10 cellular contexts compared by ENCODE assay signal in the genomic region with DNA sequence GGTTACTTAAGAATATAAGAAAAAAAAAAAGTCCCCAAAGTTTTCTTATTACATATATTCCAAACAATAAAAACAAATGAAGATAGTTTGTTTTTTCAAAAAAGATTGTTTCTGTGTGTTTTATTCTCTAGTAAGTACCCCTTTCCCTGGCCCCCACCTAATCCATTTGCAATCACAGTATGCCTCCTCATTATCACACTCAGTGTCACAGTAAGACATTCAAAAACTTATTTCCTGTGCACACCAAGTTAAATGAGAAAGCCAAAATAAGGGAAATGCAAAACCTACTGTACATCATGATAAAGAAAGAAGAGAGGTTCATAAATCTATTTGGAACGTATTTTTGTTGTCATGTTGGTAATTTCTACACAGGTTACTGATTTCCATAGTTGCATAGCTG.
DNase-seq lines count a peak whose midpoint lies in the region; ATAC-seq, FAIRE-seq and TF ChIP-seq lines count a peak whose summit lies in the region.
"Had no signal": no experiment of that assay in that cellular context is flagged by ENCODE, and none has a peak within 500 bp of the region (broad histone marks: within the 10 kb centered on the region; RNA-seq: fewer than 3 reads in every experiment).

No MANE protein-coding gene starts in this region.

- H3K4me3 Mint-ChIP-seq in IgD-negative memory B cell = peak overlapping the region; percentile 60 to 92 (median 72)
- H3K4me3 Mint-ChIP-seq: neural crest cell had no signal

- in situ Hi-C loops in HepG2 (cut with HindIII; ENCODE audit: extremely low pct_ligation_motif_present, low pct_unique_long_range_greater_than_20kb) = no loop called here

- no peak for FAIRE-seq in HepG2 (lab: Jason Lieb, UNC)

- intact Hi-C loops in vagina (cut with DNase I) = no loop called here
- intact Hi-C loops in HepG2 (cut with micrococcal nuclease; ENCODE audit: unreplicated experiment) = no loop called here
- intact Hi-C loops in aorta (cut with DNase I) = no loop called here

- H2AFZ ChIP-seq in HepG2 (ENCODE audit: low read length) = no peak overlapping the region

- H3K4me1 ChIP-seq in vagina (peaks cover 15% of the 10 kb centered on the region), HepG2 (ENCODE audit: insufficient read depth, low read length) (no peaks in the 10 kb centered on the region), aorta (ENCODE audit: control insufficient read depth in 1 of 2, insufficient read depth in 2 of 2, low read length in 2 of 2) (no peaks in the 10 kb centered on the region)

- H3K27me3 Mint-ChIP-seq in IgD-negative memory B cell = no peaks in the 10 kb centered on the region

- H3K27ac ChIP-seq in epithelial cell of prostate (peak overlapping the region; percentile 41), vagina (no peak overlapping the region), HepG2 (ENCODE audit: extremely low read length, insufficient read depth, low read length) (no peak overlapping the region), aorta (ENCODE audit: low read depth in 1 of 2, low read length in 2 of 2) (no peak overlapping the region)

- no peaks in the 10 kb centered on the region for H3K79me2 ChIP-seq in HepG2 (ENCODE audit: insufficient read depth, low read length)

- H3K4me1 Mint-ChIP-seq in IgD-negative memory B cell = peaks cover 36 to 61% (median 58%) of the 10 kb centered on the region in 3 donors

- H3K27me3 ChIP-seq in GM06990 (replicated peaks; ENCODE audit: control insufficient read depth, insufficient read depth, low read length) (no peaks in the 10 kb centered on the region), vagina (no peaks in the 10 kb centered on the region), HepG2 (ENCODE audit: control insufficient read depth in 1 of 2, insufficient read depth in 2 of 2, low read length in 2 of 2) (no peaks in the 10 kb centered on the region), aorta (ENCODE audit: control insufficient read depth in 1 of 2, insufficient read depth in 2 of 2, low read length in 1 of 2) (no peaks in the 10 kb centered on the region)

- CTCF ChIA-PET in HepG2 (lab: Yijun Ruan, JAX; ENCODE audit: low intra/inter-chr PET ratio, low total read pairs) = no interaction called here

- TF ChIP-seq EP300 in HepG2 (IDR thresholded peaks at IDR 0.05; ENCODE audit: low read depth in 2 of 2, low read length in 2 of 2) (no peak), HepG2 (CRISPR knock-in tag; IDR thresholded peaks at IDR 0.05; ENCODE audit: borderline replicate concordance) (no peak)

- BruUV-seq in HepG2 (replicated peaks; lab: Mats Ljungman, UMichigan) = no TSS peak

- TF ChIP-seq CTCF in GM06990 (IDR thresholded peaks at IDR 0.05; ENCODE audit: insufficient read depth, low read length, poor library complexity, severe bottlenecking) = no peak
- no peak for TF ChIP-seq CTCF in vagina (IDR thresholded peaks at IDR 0.05)
- TF ChIP-seq CTCF in HepG2 (CRISPR knock-in tag; IDR thresholded peaks at IDR 0.05) = no peak

- 3% methylated on average over 1 of the region's 1 CpG for WGBS in HepG2 (ENCODE audit: low lambda C conversion rate)
- 66 to 73% methylated on average over 1 of the region's 1 CpG for WGBS in aorta, 2 donors

- no peak for TF ChIP-seq RAD21 in HepG2 (CRISPR knock-in tag; IDR thresholded peaks at IDR 0.05)

- H3K9me3 ChIP-seq in vagina = no peaks in the 10 kb centered on the region
- no peaks in the 10 kb centered on the region for H3K9me3 ChIP-seq in HepG2 (ENCODE audit: low read length)
- H3K9me3 ChIP-seq in aorta (ENCODE audit: control insufficient read depth, low read length) = no peaks in the 10 kb centered on the region

- no peak overlapping the region for H3K4me2 ChIP-seq in HepG2 (ENCODE audit: low read depth, low read length)

- no peaks in the 10 kb centered on the region for H4K20me1 ChIP-seq in HepG2 (ENCODE audit: insufficient read depth, low read length)

- no peak overlapping the region for H3K9ac ChIP-seq in HepG2 (ENCODE audit: insufficient read depth, low read depth, low read length)

- no peaks in the 10 kb centered on the region for H3K9me3 Mint-ChIP-seq in IgD-negative memory B cell
- H3K9me3 Mint-ChIP-seq: neural crest cell had no signal

- no peak for DNase-seq in GM06990 (ENCODE audit: extremely low read depth, insufficient read length)
- DNase-seq in epithelial cell of prostate (ENCODE audit: low read depth, low spot score) = no peak
- DNase-seq in vagina (ENCODE audit: extremely low spot score in 2 of 2) = no peak
- DNase-seq in stimulated activated naive CD4-positive, alpha-beta T cell treated with Interleukin-2 at 50 U/mL for 16 hours (lab: John Stamatoyannopoulos, UW) = no peak
- no peak for DNase-seq in HepG2 (ENCODE audit: low spot score)
- no peak for DNase-seq in aorta
- DNase-seq: NCI-H2227 treated with DMSO at 0.1 percent for 48 hours had no signal

- H3K36me3 Mint-ChIP-seq in IgD-negative memory B cell = peaks cover 5% of the 10 kb centered on the region

- H3K27ac Mint-ChIP-seq in IgD-negative memory B cell = peak overlapping the region; percentile 27 to 75 (median 57)

- ATAC-seq in GM21390 (IDR thresholded peaks at IDR 0.05; ENCODE audit: unreplicated experiment) = peak; percentile 39
- no peak for ATAC-seq in HepG2
- ATAC-seq in aorta (ENCODE audit: low FRiP score) = no peak

- TF ChIP-seq POLR2A in vagina (IDR thresholded peaks at IDR 0.05) = no peak
- no peak for TF ChIP-seq POLR2A in HepG2 (IDR thresholded peaks at IDR 0.05; ENCODE audit: insufficient read depth in 1 of 2, low read depth in 2 of 2, low read length in 2 of 2)

- H3K36me3 ChIP-seq in GM06990 (ENCODE audit: control insufficient read depth, insufficient read depth, low read length) = no peaks in the 10 kb centered on the region
- H3K36me3 ChIP-seq in vagina = no peaks in the 10 kb centered on the region
- H3K36me3 ChIP-seq in HepG2 (replicated peaks in 1 of 2; ENCODE audit: control insufficient read depth in 1 of 2, insufficient read depth in 2 of 2, low read length in 2 of 2) = no peaks in the 10 kb centered on the region
- H3K36me3 ChIP-seq in aorta (ENCODE audit: control insufficient read depth in 1 of 2, insufficient read depth in 2 of 2, low read length in 1 of 2) = no peaks in the 10 kb centered on the region

- POLR2A ChIA-PET in HepG2 (lab: Yijun Ruan, JAX) = no interaction called here

- H3K4me3 ChIP-seq in GM06990 (replicated peaks; ENCODE audit: low read depth, low read length) (peak overlapping the region; percentile 10; the same call in 1 of the 2 replicates), vagina (no peak overlapping the region), HepG2 (replicated peaks in 1 of 3; ENCODE audit: insufficient read depth in 1 of 3, low read depth in 2 of 3, low read length in 3 of 3) (no peak overlapping the region), aorta (ENCODE audit: low read length in 2 of 2) (no peak overlapping the region)

TF ChIP-seq in HepG2, 621 proteins besides CTCF, POLR2A, EP300 and RAD21:
- no peak for TF ChIP-seq JARID2 (CRISPR knock-in tag; IDR thresholded peaks at IDR 0.05; ENCODE audit: insufficient replicate concordance)
- TF ChIP-seq TEAD2 (CRISPR knock-in tag; IDR thresholded peaks at IDR 0.05) = no peak
- TF ChIP-seq KDM2A (CRISPR knock-in tag; IDR thresholded peaks at IDR 0.05; ENCODE audit: borderline replicate concordance, low read depth) = no peak
- no peak for TF ChIP-seq MATR3 (CRISPR knock-in tag; IDR thresholded peaks at IDR 0.05)
- TF ChIP-seq ATF7 (IDR thresholded peaks at IDR 0.05) = no peak
- no peak for TF ChIP-seq ATF7 (CRISPR knock-in tag; IDR thresholded peaks at IDR 0.05)
- TF ChIP-seq HCFC1 (IDR thresholded peaks at IDR 0.05; ENCODE audit: low read depth, low read length) = no peak
- no peak for TF ChIP-seq ZFP1 (CRISPR knock-in tag; IDR thresholded peaks at IDR 0.05)
- no peak for TF ChIP-seq NBN (conservative IDR thresholded peaks at IDR 0.05)
- TF ChIP-seq ZNF10 (CRISPR knock-in tag; IDR thresholded peaks at IDR 0.05; ENCODE audit: borderline replicate concordance, low read depth) = no peak
- no peak for TF ChIP-seq KLF16 (CRISPR knock-in tag; IDR thresholded peaks at IDR 0.05)
- TF ChIP-seq ZNF431 (CRISPR knock-in tag; IDR thresholded peaks at IDR 0.05; ENCODE audit: borderline replicate concordance, low read depth) = no peak
- no peak for TF ChIP-seq ZNF234 (CRISPR knock-in tag; conservative IDR thresholded peaks at IDR 0.05)
- no peak for TF ChIP-seq HOXA9 (CRISPR knock-in tag; IDR thresholded peaks at IDR 0.05; ENCODE audit: borderline replicate concordance)
- TF ChIP-seq, protein P1, sequence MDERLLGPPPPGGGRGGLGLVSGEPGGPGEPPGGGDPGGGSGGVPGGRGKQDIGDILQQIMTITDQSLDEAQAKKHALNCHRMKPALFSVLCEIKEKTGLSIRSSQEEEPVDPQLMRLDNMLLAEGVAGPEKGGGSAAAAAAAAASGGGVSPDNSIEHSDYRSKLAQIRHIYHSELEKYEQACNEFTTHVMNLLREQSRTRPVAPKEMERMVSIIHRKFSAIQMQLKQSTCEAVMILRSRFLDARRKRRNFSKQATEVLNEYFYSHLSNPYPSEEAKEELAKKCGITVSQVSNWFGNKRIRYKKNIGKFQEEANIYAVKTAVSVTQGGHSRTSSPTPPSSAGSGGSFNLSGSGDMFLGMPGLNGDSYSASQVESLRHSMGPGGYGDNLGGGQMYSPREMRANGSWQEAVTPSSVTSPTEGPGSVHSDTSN (CRISPR knock-in tag; IDR thresholded peaks at IDR 0.05) = no peak
- no peak for TF ChIP-seq MED13 (CRISPR knock-in tag; IDR thresholded peaks at IDR 0.05)
- no peak for TF ChIP-seq ZNF264 (CRISPR knock-in tag; IDR thresholded peaks at IDR 0.05)
- TF ChIP-seq ZNF326 (CRISPR knock-in tag; IDR thresholded peaks at IDR 0.05; ENCODE audit: borderline replicate concordance) = no peak
